ENCODE assay signal across 6 cellular contexts in the genomic region with DNA sequence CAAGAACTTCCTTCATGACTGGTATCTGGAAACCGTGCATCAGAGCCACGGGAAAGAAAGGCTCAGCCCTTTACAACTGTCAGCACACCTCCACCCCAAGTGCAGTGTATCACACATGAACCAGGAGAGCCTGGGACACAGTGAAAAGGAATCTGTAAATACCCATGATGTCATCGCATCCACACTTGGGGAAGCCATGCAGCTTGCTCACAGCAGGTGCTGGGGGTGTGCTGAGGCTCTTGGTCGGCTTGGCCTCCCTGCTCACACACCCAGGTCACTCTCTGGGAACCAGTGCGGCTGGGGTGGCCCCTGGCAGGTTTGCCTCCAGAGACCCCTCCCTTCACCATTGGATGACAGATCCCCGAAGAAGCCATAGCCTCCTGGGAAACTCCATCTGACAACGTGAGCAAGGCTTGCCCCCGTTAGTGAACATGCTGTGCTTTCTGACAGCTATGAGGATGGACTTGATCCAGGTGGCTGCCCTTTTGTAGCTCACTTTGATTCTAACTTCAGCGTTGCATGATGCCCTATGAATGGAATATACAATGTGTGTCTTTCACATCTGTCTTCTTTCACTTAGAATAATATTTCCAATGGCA. TPM values are rescaled to one million over a fixed set of nuclear protein-coding genes. Genes with fewer than 3 reads are reported as not detected.
DNase-seq lines count a peak whose midpoint lies in the region; ATAC-seq, FAIRE-seq and TF ChIP-seq lines count a peak whose summit lies in the region.
"Not testable (repeated sequence)": the region's sequence is repeated elsewhere in the genome, so short reads cannot be mapped to it uniquely, and the experiment has no call there.

No MANE protein-coding gene starts in this region.

- intact Hi-C loops in Right ventricle myocardium superior (cut with DNase I); heart right ventricle (cut with DNase I); right cardiac atrium (cut with DNase I); mucosa of descending colon (cut with DNase I, micrococcal nuclease): not testable (repeated sequence)

- peak; percentile 29 for ATAC-seq in foreskin keratinocyte
- peak; percentile 76 for ATAC-seq in Right ventricle myocardium superior (ENCODE audit: poor library complexity)
- peak in 6 of 8 donors; percentile 38 to 90 (median 73) for ATAC-seq in heart right ventricle
- ATAC-seq in right cardiac atrium, result peak; percentile 52 to 69
- peak; percentile 79 for ATAC-seq in mucosa of descending colon

- not testable (repeated sequence) for H3K4me3 ChIP-seq in heart right ventricle; right cardiac atrium (ENCODE audit: low read length); mucosa of descending colon

- H3K27ac ChIP-seq in foreskin keratinocyte; heart right ventricle; right cardiac atrium (ENCODE audit: low read length): not testable (repeated sequence)

- WGBS in heart right ventricle, 2 donors, result 57 to 79% methylated on average over 3 to 7 of the region's 9 CpGs
- WGBS in right cardiac atrium, result 71% methylated on average over 6 of the region's 9 CpGs

- H3K9me3 ChIP-seq in heart right ventricle; right cardiac atrium (ENCODE audit: control insufficient read depth, low read length); mucosa of descending colon: not testable (repeated sequence)

- H3K27me3 ChIP-seq in foreskin keratinocyte; heart right ventricle; right cardiac atrium (ENCODE audit: control insufficient read depth, insufficient read depth): not testable (repeated sequence)

- not testable (repeated sequence) for H3K36me3 ChIP-seq in heart right ventricle; mucosa of descending colon (ENCODE audit: low read depth)

- TF ChIP-seq CTCF in foreskin keratinocyte (conservative IDR thresholded peaks at IDR 0.05); heart right ventricle (IDR thresholded peaks at IDR 0.05); mucosa of descending colon (IDR thresholded peaks at IDR 0.05): not testable (repeated sequence)

- not testable (repeated sequence) for DNase-seq in H54 (ENCODE audit: insufficient read length, low spot score); foreskin keratinocyte; Right ventricle myocardium superior; heart right ventricle; right cardiac atrium; mucosa of descending colon

- not testable (repeated sequence) for TF ChIP-seq POLR2A in H54 (IDR thresholded peaks at IDR 0.05; ENCODE audit: low read depth, low read length)

- peak; percentile 45 for FAIRE-seq in H54 (lab: Jason Lieb, UNC)

- not testable (repeated sequence) for H3K4me1 ChIP-seq in foreskin keratinocyte; heart right ventricle; right cardiac atrium (ENCODE audit: control insufficient read depth, insufficient read depth, low read length); mucosa of descending colon (ENCODE audit: low read depth)

RNA-seq across cellular contexts. Expression of a gene that starts 12.1 kb away (rescaled TPM):
- total RNA-seq in foreskin keratinocyte (2.5 and 2.9 TPM in 2 replicates), Right ventricle myocardium superior (4.0 TPM), heart right ventricle (1 to 10 TPM; 3.1 to 7.7 (median 5.7) TPM), right cardiac atrium (1 to 10 TPM; 4.8 to 7.0 (median 6.0) TPM), mucosa of descending colon (1 to 10 TPM; 7.0 to 7.2 (median 7.1) TPM)
- polyA plus RNA-seq in foreskin keratinocyte (2.3 and 2.7 TPM in 2 replicates), heart right ventricle (10 to 100 TPM in 1 of 2 donors, 1 to 10 TPM in 1; 1.1 to 14.6 TPM), right cardiac atrium (9.8 TPM)

Comparison
In these comparisons a context has a peak if more than half of its experiments do, and no peak if none do; other contexts are left out.
1. ATAC-seq: peak in every context shown above with its lines; median percentile 79 in mucosa of descending colon; 76 in Right ventricle myocardium superior; 73 in heart right ventricle; 60 in right cardiac atrium; 29 in foreskin keratinocyte.